8 cellular contexts compared by ENCODE assay signal in the genomic region with DNA sequence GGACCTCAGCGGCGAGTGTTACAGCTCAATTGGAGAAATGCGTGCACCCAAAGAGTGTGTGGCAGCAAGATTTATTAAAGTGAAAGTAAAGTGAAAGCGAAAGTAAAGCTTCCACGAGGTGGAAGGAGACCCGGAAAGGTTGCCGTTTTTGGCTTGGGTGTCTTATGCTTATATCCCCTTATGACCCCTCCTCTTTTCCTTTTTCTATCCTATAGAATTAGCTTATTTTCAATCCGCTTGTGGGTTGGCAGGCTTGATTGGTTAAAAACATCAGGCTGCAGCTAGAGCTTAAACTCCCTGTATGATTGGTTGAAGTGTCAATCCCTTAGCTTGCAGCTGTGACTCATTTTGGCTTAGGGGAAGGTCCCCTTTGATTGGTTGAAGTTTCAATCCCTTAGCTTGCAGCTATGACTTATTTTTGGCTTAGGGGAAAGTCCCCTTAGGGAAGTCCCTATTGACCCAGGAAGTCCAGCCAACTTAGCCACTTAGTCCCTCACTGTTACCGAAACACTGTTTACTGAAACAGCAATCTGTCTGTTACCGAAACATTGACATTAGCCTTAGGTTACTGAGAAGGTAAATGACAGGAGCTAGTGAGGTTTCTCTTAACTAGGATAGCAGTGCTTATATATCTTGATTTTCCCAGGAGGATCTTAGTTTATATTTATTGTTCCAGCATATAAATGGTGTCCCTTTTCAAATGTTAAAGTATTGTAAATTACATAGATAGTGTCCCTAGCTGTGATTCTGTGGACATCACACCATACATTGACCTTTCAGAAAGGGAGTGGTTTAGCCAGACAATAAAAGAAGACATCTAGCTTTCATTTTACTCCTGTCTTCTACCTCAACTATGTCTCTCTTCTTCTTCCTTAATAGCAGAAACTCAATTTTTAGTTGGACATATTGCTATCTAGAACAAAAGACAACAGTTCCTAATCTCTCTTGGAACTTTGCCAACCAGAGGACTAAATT.
DNase-seq lines count a peak whose midpoint lies in the region; ATAC-seq and TF ChIP-seq lines count a peak whose summit lies in the region.

No MANE protein-coding gene starts in this region.

- H3K9me3 ChIP-seq in colonic mucosa, result no peaks in the 10 kb centered on the region
- H3K9me3 ChIP-seq in uterus, result no peaks in the 10 kb centered on the region

- no peak overlapping the region for H3K4me3 ChIP-seq in Jurkat, Clone E6-1 (ENCODE audit: low read length)
- H3K4me3 ChIP-seq in colonic mucosa (peak overlapping the region; percentile 22), uterus (peak overlapping the region; percentile 23 to 42)

- H3K36me3 ChIP-seq in colonic mucosa, result no peaks in the 10 kb centered on the region
- no peaks in the 10 kb centered on the region for H3K36me3 ChIP-seq in uterus

- DNase-seq in EH (ENCODE audit: low read depth) (peak; percentile 16), colonic mucosa (no peak), naive B cell (peak; percentile 32), uterus (peak; percentile 20 to 26), NCI-H524 treated with DMSO at 0.1 percent for 48 hours (lab: John Stamatoyannopoulos, UW) (no peak)
- DNase-seq in Jurkat, Clone E6-1 (ENCODE audit: low read depth, low spot score), result peak; percentile 5
- DNase-seq in T-helper 2 cell treated with Interferon-gamma antibody and Interleukin-4, amounts not matched to agents 5 μg/mL and 100 μg/mL, for 36 hours (ENCODE audit: low spot score), result peak; percentile 41

- TF ChIP-seq CTCF in colonic mucosa (IDR thresholded peaks at IDR 0.05) (no peak), uterus (IDR thresholded peaks at IDR 0.05) (no peak)

- H3K27me3 ChIP-seq in colonic mucosa (no peaks in the 10 kb centered on the region), uterus (no peaks in the 10 kb centered on the region)

- H3K27ac ChIP-seq in colonic mucosa (no peak overlapping the region), uterus (peak overlapping the region; percentile 43 to 62)

- TF ChIP-seq POLR2A in uterus (IDR thresholded peaks at IDR 0.05), result no peak

- H3K4me1 ChIP-seq in colonic mucosa (no peaks in the 10 kb centered on the region), uterus (no peaks in the 10 kb centered on the region)

- H3K9me3 Mint-ChIP-seq in T-helper 2 cell treated with Interferon-gamma antibody and Interleukin-4, amounts not matched to agents 5 μg/mL and 100 μg/mL, for 36 hours, result peaks cover 7% of the 10 kb centered on the region
- peaks cover 0 to 6% (median 0%) of the 10 kb centered on the region in 7 donors for H3K9me3 Mint-ChIP-seq in naive B cell

- H3K4me1 Mint-ChIP-seq in T-helper 2 cell treated with Interferon-gamma antibody and Interleukin-4, amounts not matched to agents 5 μg/mL and 100 μg/mL, for 36 hours (ENCODE audit: low read depth), result peaks cover 12% of the 10 kb centered on the region
- peaks cover 8 to 33% (median 15%) of the 10 kb centered on the region in 3 donors for H3K4me1 Mint-ChIP-seq in naive B cell

- ATAC-seq in GM21526 (IDR thresholded peaks at IDR 0.05; ENCODE audit: low FRiP score, unreplicated experiment) (peak; percentile 74), naive B cell (ENCODE audit: low read depth in 2 of 2) (peak; percentile 75 to 80)

- peak overlapping the region; percentile 85 for H3K27ac Mint-ChIP-seq in T-helper 2 cell treated with Interferon-gamma antibody and Interleukin-4, amounts not matched to agents 5 μg/mL and 100 μg/mL, for 36 hours
- peak overlapping the region; percentile 83 to 94 (median 90) for H3K27ac Mint-ChIP-seq in naive B cell

- peak overlapping the region; percentile 81 for H3K4me3 Mint-ChIP-seq in T-helper 2 cell treated with Interferon-gamma antibody and Interleukin-4, amounts not matched to agents 5 μg/mL and 100 μg/mL, for 36 hours
- H3K4me3 Mint-ChIP-seq in naive B cell, result peak overlapping the region; percentile 75 to 92 (median 88)

- intact Hi-C loops in colonic mucosa (cut with DNase I), result no loop called here
- intact Hi-C loops in uterus (cut with DNase I; ENCODE audit: low total_unique reads), result no loop called here

- H3K9ac ChIP-seq in colonic mucosa (ENCODE audit: low read depth in 2 of 2, low read length in 2 of 2), result no peak overlapping the region

- peaks cover 2% of the 10 kb centered on the region for H3K27me3 Mint-ChIP-seq in T-helper 2 cell treated with Interferon-gamma antibody and Interleukin-4, amounts not matched to agents 5 μg/mL and 100 μg/mL, for 36 hours (ENCODE audit: low read depth)
- peaks cover 3 to 5% (median 5%) of the 10 kb centered on the region in 3 donors for H3K27me3 Mint-ChIP-seq in naive B cell

- no peaks in the 10 kb centered on the region for H3K36me3 Mint-ChIP-seq in T-helper 2 cell treated with Interferon-gamma antibody and Interleukin-4, amounts not matched to agents 5 μg/mL and 100 μg/mL, for 36 hours (ENCODE audit: low read depth)
- peaks cover 0 to 8% of the 10 kb centered on the region in 2 donors for H3K36me3 Mint-ChIP-seq in naive B cell

Comparison
In these comparisons a context has a peak if more than half of its experiments do, and no peak if none do; other contexts are left out.
1. DNase-seq: peak in EH (single experiment), Jurkat, Clone E6-1 (single experiment), T-helper 2 cell treated with Interferon-gamma antibody and Interleukin-4, amounts not matched to agents 5 μg/mL and 100 μg/mL, for 36 hours (single experiment), naive B cell (single experiment) and uterus (2 of 2); none in colonic mucosa (single experiment) and NCI-H524 treated with DMSO at 0.1 percent for 48 hours (single experiment).